Comparison of ENCODE assay signal across 8 cellular contexts in genomic region chr2:20365249-20365817, GRCh38. TPM values are rescaled to one million over a fixed set of nuclear protein-coding genes. Genes with fewer than 3 reads are reported as not detected.
DNase-seq lines count a peak whose midpoint lies in the region; ATAC-seq, FAIRE-seq and TF ChIP-seq lines count a peak whose summit lies in the region.

No MANE protein-coding gene starts in this region.

- H3K4me3 Mint-ChIP-seq in osteocyte (ENCODE audit: unreplicated experiment), result no peak overlapping the region

- no peak overlapping the region for H3K4me3 ChIP-seq in endothelial cell of umbilical vein (replicated peaks in 1 of 3; ENCODE audit: insufficient read depth in 1 of 3, low read depth in 1 of 3, low read length in 3 of 3)

- no peak overlapping the region for H3K4me2 ChIP-seq in endothelial cell of umbilical vein (ENCODE audit: insufficient read depth, low read length)

- H3K27me3 ChIP-seq in endothelial cell of umbilical vein (ENCODE audit: control insufficient read depth in 2 of 2, insufficient read depth in 2 of 2, low read length in 2 of 2), result peaks cover 17 to 21% of the 10 kb centered on the region in 2 experiments

- H3K9me1 ChIP-seq in endothelial cell of umbilical vein (replicated peaks; ENCODE audit: control insufficient read depth, extremely low read depth, insufficient read depth, low read length), result no peaks in the 10 kb centered on the region

- DNase-seq in HTR-8/SVneo (ENCODE audit: insufficient read length, low spot score) (peak; percentile 54), endothelial cell of umbilical vein (ENCODE audit: low read depth, low spot score) (no peak), cerebellar nuclear complex (lab: John Stamatoyannopoulos, UW) (no peak), NCI-H510A (lab: John Stamatoyannopoulos, UW) (no peak), osteocyte (ENCODE audit: extremely low spot score, unreplicated experiment) (no peak), NCI-H1092 (lab: John Stamatoyannopoulos, UW) (no peak)

- no peak overlapping the region for H3K27ac ChIP-seq in endothelial cell of umbilical vein (ENCODE audit: insufficient read depth, low read depth, low read length)

- no peaks in the 10 kb centered on the region for H3K4me1 Mint-ChIP-seq in osteocyte (ENCODE audit: unreplicated experiment)

- H3K27ac Mint-ChIP-seq in osteocyte (ENCODE audit: unreplicated experiment), result no peak overlapping the region

- no peaks in the 10 kb centered on the region for H3K36me3 Mint-ChIP-seq in osteocyte (ENCODE audit: unreplicated experiment)

- H4K20me1 ChIP-seq in endothelial cell of umbilical vein (replicated peaks; ENCODE audit: control insufficient read depth, extremely low read depth, insufficient read depth, low read length), result no peaks in the 10 kb centered on the region

- TF ChIP-seq POLR2A in endothelial cell of umbilical vein (IDR thresholded peaks at IDR 0.05; ENCODE audit: low read depth, low read length), result no peak

- ATAC-seq in GM18499 (IDR thresholded peaks at IDR 0.05; ENCODE audit: insufficient read depth, unreplicated experiment) (peak; percentile 73), GM21576 (IDR thresholded peaks at IDR 0.05; ENCODE audit: unreplicated experiment) (peak; percentile 88)

- H2AFZ ChIP-seq in endothelial cell of umbilical vein (ENCODE audit: low read depth, low read length), result no peak overlapping the region

- no peaks in the 10 kb centered on the region for H3K36me3 ChIP-seq in endothelial cell of umbilical vein (ENCODE audit: control insufficient read depth in 2 of 2, extremely low read depth in 1 of 2, insufficient read depth in 2 of 2, low read length in 2 of 2)

- CTCF ChIA-PET in endothelial cell of umbilical vein (lab: Charles Lee), result interaction anchor here (1.1 kb wide), 1 partner anchor 14 kb away, joined by 3 read pairs; no protein-coding TSS in a partner anchor

- H3K27me3 Mint-ChIP-seq in osteocyte (ENCODE audit: unreplicated experiment), result peaks cover 25% of the 10 kb centered on the region

- H3K4me1 ChIP-seq in endothelial cell of umbilical vein (ENCODE audit: control insufficient read depth, extremely low read depth, insufficient read depth, low read length), result no peaks in the 10 kb centered on the region

- no peaks in the 10 kb centered on the region for H3K9me3 Mint-ChIP-seq in osteocyte (ENCODE audit: unreplicated experiment)

- BruUV-seq in endothelial cell of umbilical vein (replicated peaks; lab: Mats Ljungman, UMichigan), result no TSS peak

- dilution Hi-C loops in endothelial cell of umbilical vein (cut with MboI; ENCODE audit: extremely low pct_ligation_motif_present, low sequenced_read_pairs), result no loop called here

- intact Hi-C loops in endothelial cell of umbilical vein (cut with micrococcal nuclease), result no loop called here

- H3K9me3 ChIP-seq in endothelial cell of umbilical vein (replicated peaks; ENCODE audit: control insufficient read depth, insufficient read depth, low read length), result no peaks in the 10 kb centered on the region

- TF ChIP-seq CTCF in endothelial cell of umbilical vein (IDR thresholded peaks at IDR 0.05; ENCODE audit: extremely low read depth in 1 of 2, insufficient read depth in 1 of 2, low read depth in 1 of 2, low read length in 2 of 2), result no peak
- TF ChIP-seq CTCF in osteocyte (IDR thresholded peaks at IDR 0.05), result no peak

- POLR2A ChIA-PET in endothelial cell of umbilical vein (lab: Charles Lee), result no interaction called here

- FAIRE-seq in HTR-8/SVneo (lab: Jason Lieb, UNC), result peak; percentile 63
- no peak for FAIRE-seq in endothelial cell of umbilical vein (lab: Jason Lieb, UNC)

- H3K79me2 ChIP-seq in endothelial cell of umbilical vein (ENCODE audit: control insufficient read depth, insufficient read depth, low read length), result no peaks in the 10 kb centered on the region

- no peak overlapping the region for H3K9ac ChIP-seq in endothelial cell of umbilical vein (replicated peaks; ENCODE audit: extremely low read depth, insufficient read depth, low read length)

TF ChIP-seq in endothelial cell of umbilical vein, 7 proteins besides CTCF, POLR2A, EP300 and RAD21:
- no peak for TF ChIP-seq POLR2AphosphoS5 (IDR thresholded peaks at IDR 0.05; ENCODE audit: insufficient read depth, low read depth, low read length)
- no peak for TF ChIP-seq EZH2 (IDR thresholded peaks at IDR 0.05; ENCODE audit: borderline replicate concordance, low read depth, low read length, severe bottlenecking)
- no peak for TF ChIP-seq GATA2 (IDR thresholded peaks at IDR 0.05; ENCODE audit: insufficient read depth, insufficient read length, low read depth, low read length)
- no peak for TF ChIP-seq JUN (IDR thresholded peaks at IDR 0.05; ENCODE audit: borderline replicate concordance, insufficient read depth, insufficient read length, low read depth)
- TF ChIP-seq FOS (IDR thresholded peaks at IDR 0.05; ENCODE audit: borderline replicate concordance, insufficient read depth, low read length), result peak; percentile 36

RNA-seq across cellular contexts. Expression of gene PUM2, which starts 14.7 kb away (rescaled TPM):
- total RNA-seq in endothelial cell of umbilical vein (79.2 and 83.7 TPM in 2 replicates), osteocyte (82.2 and 86.4 TPM in 2 replicates)
- polyA plus RNA-seq in endothelial cell of umbilical vein, result 32.9 and 34.6 TPM in 2 replicates
- polyA plus RNA-seq in endothelial cell of umbilical vein (2011; cell fraction: cytosol; rRNA removed), result 25.7 and 26.5 TPM in 2 replicates
- polyA plus RNA-seq in endothelial cell of umbilical vein (2011; cell fraction: nucleus; rRNA removed), result 47.8 and 58.0 TPM in 2 replicates
- polyA plus RNA-seq in endothelial cell of umbilical vein (2012), result 39.3 and 44.3 TPM in 2 replicates
- 172 and 191 TPM in 2 replicates for polyA minus RNA-seq in endothelial cell of umbilical vein
- polyA minus RNA-seq in endothelial cell of umbilical vein (2011; cell fraction: cytosol; rRNA and poly(A)+ RNA removed), result 85.0 TPM
- polyA minus RNA-seq in endothelial cell of umbilical vein (2011; cell fraction: nucleus; rRNA and poly(A)+ RNA removed), result 116 and 160 TPM in 2 replicates
